Comparison of ENCODE assay signal across 8 cellular contexts in genomic region chr14:35441160-35441559, GRCh38.
"Had no signal": no experiment of that assay in that cellular context is flagged by ENCODE, and none has a peak within 500 bp of the region (broad histone marks: within the 10 kb centered on the region; RNA-seq: fewer than 3 reads in every experiment).

No MANE protein-coding gene starts in this region.

- H3K9me3 ChIP-seq: HAP-1 had no signal

- H3K4me3 ChIP-seq: HAP-1, K562 had no signal

- ATAC-seq: HCT116, K562 had no signal

- DNase-seq: GOT3, H7, HFFc6, IMR-90 had no signal

- FAIRE-seq: K562 had no signal

- H3K36me3 ChIP-seq: HAP-1 had no signal

- H3K9me3 Mint-ChIP-seq: HFFc6 had no signal

- H3K27ac ChIP-seq: HL-60 had no signal

- H3K4me3 Mint-ChIP-seq: HFFc6 had no signal

- H3K27ac Mint-ChIP-seq: HFFc6 had no signal

- H3K4me1 ChIP-seq: HAP-1 had no signal
